In genomic region chr22:37526376-37526775, GRCh38 we compare ENCODE assay signal across 21 cellular contexts. TPM values are rescaled to one million over a fixed set of nuclear protein-coding genes. Genes with fewer than 3 reads are reported as not detected.
A peak's percentile ranks its signal among the peaks of the same experiment; 100 is the strongest.
DNase-seq lines count a peak whose midpoint lies in the region; ATAC-seq and TF ChIP-seq lines count a peak whose summit lies in the region.
"Had no signal": no experiment of that assay in that cellular context is flagged by ENCODE, and none has a peak within 500 bp of the region (broad histone marks: within the 10 kb centered on the region; RNA-seq: fewer than 3 reads in every experiment).

No MANE protein-coding gene starts in this region.

- no peak overlapping the region for H3K4me3 ChIP-seq in mammary epithelial cell (replicated peaks in 1 of 3; ENCODE audit: insufficient read depth in 1 of 3, low read depth in 2 of 3, low read length in 3 of 3)
- H3K4me3 ChIP-seq in aorta (ENCODE audit: low read length in 2 of 2): no peak overlapping the region
- H3K4me3 ChIP-seq: hepatocyte, mucosa of descending colon, tibial artery had no signal

- H2AFZ ChIP-seq in mammary epithelial cell (ENCODE audit: low read depth, low read length): peak overlapping the region; percentile 40
- H2AFZ ChIP-seq: hepatocyte had no signal

- no peak for TF ChIP-seq CTCF in mammary epithelial cell (conservative IDR thresholded peaks at IDR 0.05 in 1 of 2, IDR thresholded peaks at IDR 0.05 in 1 of 2; ENCODE audit: extremely low read depth in 1 of 2, insufficient read depth in 1 of 2, low read depth in 1 of 2, low read length in 2 of 2)

- H3K79me2 ChIP-seq in mammary epithelial cell (ENCODE audit: insufficient read depth, low read length): no peaks in the 10 kb centered on the region
- H3K79me2 ChIP-seq: hepatocyte had no signal

- no peaks in the 10 kb centered on the region for H3K27me3 ChIP-seq in mammary epithelial cell (ENCODE audit: insufficient read depth, low read length)
- no peaks in the 10 kb centered on the region for H3K27me3 ChIP-seq in aorta (ENCODE audit: control insufficient read depth in 1 of 2, insufficient read depth in 2 of 2, low read length in 1 of 2)
- H3K27me3 ChIP-seq: hepatocyte had no signal

- intact Hi-C loops in mammary epithelial cell (cut with micrococcal nuclease) (loop anchor here (1.0 to 5.0 kb wide), 2 partner anchors 8 to 36 kb away; partner anchors contain the start of gene CDC42EP1), aorta (cut with DNase I) (no loop called here)

- DNase-seq in A172 (ENCODE audit: low spot score) (peak; percentile 32), LHCN-M2 (ENCODE audit: low read depth) (peak; percentile 96), mammary epithelial cell (peak; percentile 99), myocyte (ENCODE audit: low read depth) (peak; percentile 82), NCI-H1694 treated with DMSO at 0.1 percent for 48 hours (lab: John Stamatoyannopoulos, UW) (no peak), pons (ENCODE audit: low spot score) (no peak), aorta (no peak)
- DNase-seq: activated CD4-positive, alpha-beta T cell treated with anti-CD3 and anti-CD28 coated beads for 1 hour; activated CD8-positive, alpha-beta memory T cell treated with anti-CD3 and anti-CD28 coated beads, Interleukin-2, amount 10 ng/mL, durations not matched to agents 7 days and 5 days; activated gamma-delta T cell; NCI-H1436 treated with DMSO at 0.1 percent for 48 hours; NCI-H345; occipital lobe; SIG-M5; small intestine; tibial artery had no signal

- H3K4me1 ChIP-seq in mammary epithelial cell (ENCODE audit: insufficient read depth, low read length): peaks cover 32% of the 10 kb centered on the region
- H3K4me1 ChIP-seq in aorta (ENCODE audit: control insufficient read depth in 1 of 2, insufficient read depth in 2 of 2, low read length in 2 of 2): no peaks in the 10 kb centered on the region

- in situ Hi-C loops in mammary epithelial cell (cut with MboI; ENCODE audit: low sequenced_read_pairs in 2 of 2): no loop called here

- no peaks in the 10 kb centered on the region for H3K36me3 ChIP-seq in mammary epithelial cell (ENCODE audit: insufficient read depth, low read length)
- H3K36me3 ChIP-seq in aorta (ENCODE audit: control insufficient read depth in 1 of 2, insufficient read depth in 2 of 2, low read length in 1 of 2): no peaks in the 10 kb centered on the region
- H3K36me3 ChIP-seq: tibial artery had no signal

- peak overlapping the region; percentile 63 for H3K4me2 ChIP-seq in mammary epithelial cell (ENCODE audit: insufficient read depth, low read depth, low read length)
- H3K4me2 ChIP-seq: hepatocyte had no signal

- no peaks in the 10 kb centered on the region for H4K20me1 ChIP-seq in mammary epithelial cell (ENCODE audit: insufficient read depth, low read length)

- H3K27ac ChIP-seq in mammary epithelial cell (ENCODE audit: insufficient read depth, low read depth, low read length) (peak overlapping the region; percentile 97), aorta (ENCODE audit: low read depth in 1 of 2, low read length in 2 of 2) (no peak overlapping the region)
- H3K27ac ChIP-seq: hepatocyte, tibial artery had no signal

- H3K9me3 ChIP-seq in mammary epithelial cell (replicated peaks; ENCODE audit: insufficient read depth, low read length): no peaks in the 10 kb centered on the region
- H3K9me3 ChIP-seq in aorta (ENCODE audit: control insufficient read depth, low read length): no peaks in the 10 kb centered on the region
- H3K9me3 ChIP-seq: mucosa of descending colon, tibial artery had no signal

- dilution Hi-C loops in mammary epithelial cell (cut with HindIII; ENCODE audit: low sequenced_read_pairs): no loop called here

- ATAC-seq in HG02798 (IDR thresholded peaks at IDR 0.05; ENCODE audit: poor library complexity, unreplicated experiment) (no peak), aorta (ENCODE audit: low FRiP score) (no peak)
- ATAC-seq: activated CD8-positive, alpha-beta memory T cell treated with anti-CD3 and anti-CD28 coated beads, Interleukin-2, amount 10 ng/mL, durations not matched to agents 7 days and 5 days; mucosa of descending colon had no signal

- 9% methylated on average over 4 of the region's 12 CpGs for WGBS in mammary epithelial cell (ENCODE audit: low coverage, missing lambda C conversion rate)
- WGBS in aorta, 2 donors: 72 to 76% methylated on average over 12 of the region's 12 CpGs

- no TSS peak for BruUV-seq in mammary epithelial cell (replicated peaks; lab: Mats Ljungman, UMichigan)

- H3K9ac ChIP-seq in mammary epithelial cell (ENCODE audit: insufficient read depth, low read length): peak overlapping the region; percentile 70

- CTCF ChIA-PET in mammary epithelial cell (lab: Charles Lee; ENCODE audit: low non-redundant PET): no interaction called here

RNA-seq across cellular contexts. Expression of gene CARD10, which starts 7.2 kb away (rescaled TPM):
- 20.4 and 41.0 TPM in 2 replicates for total RNA-seq in A172 (2014; rRNA removed; shearing (Covaris generic))
- total RNA-seq in LHCN-M2 (2014; rRNA removed) (22.4 and 23.0 TPM in 2 replicates), mammary epithelial cell (100 to 1,000 TPM in 1 of 2 donors, 10 to 100 TPM in 1; 62.0 to 152 TPM), myocyte (5.7 and 7.3 TPM in 2 replicates), aorta (10 to 100 TPM; 10.1 to 24.9 TPM)
- polyA plus RNA-seq in LHCN-M2 (2012): 10.6 TPM
- polyA plus RNA-seq in mammary epithelial cell (71.0 TPM), aorta (1 to 10 TPM; 2.2 to 8.8 TPM)
- polyA minus RNA-seq in mammary epithelial cell: 118 TPM
- 1.4 TPM for polyA plus RNA-seq in myocyte (2012)

RNA-seq across cellular contexts. Expression of gene CDC42EP1, which starts 33.9 kb away (rescaled TPM):
- 18.2 and 23.0 TPM in 2 replicates for total RNA-seq in A172 (2014; rRNA removed; shearing (Covaris generic))
- total RNA-seq in LHCN-M2 (2014; rRNA removed) (49.0 and 52.9 TPM in 2 replicates), mammary epithelial cell (10 to 100 TPM; 17.5 to 98.4 TPM), myocyte (76.4 and 76.6 TPM in 2 replicates), aorta (10 to 100 TPM; 69.1 to 76.3 TPM)
- polyA plus RNA-seq in LHCN-M2 (2012): 98.5 TPM
- polyA plus RNA-seq in mammary epithelial cell (12.7 TPM), aorta (10 to 100 TPM; 26.0 to 44.6 TPM)
- polyA minus RNA-seq in mammary epithelial cell: 32.2 TPM
- polyA plus RNA-seq in myocyte (2012): 168 TPM

RNA-seq across cellular contexts. Expression of gene MFNG, which starts 40.2 kb away (rescaled TPM):
- total RNA-seq in A172 (2014; rRNA removed; shearing (Covaris generic)): 0.86 and 0.95 TPM in 2 replicates
- total RNA-seq in LHCN-M2 (2014; rRNA removed) (0.17 and 1.3 TPM in 2 replicates), mammary epithelial cell (10 to 100 TPM in 1 of 2 donors, 1 to 10 TPM in 1; 3.5 to 48.9 TPM), myocyte (0.51 and 0.68 TPM in 2 replicates), aorta (10 to 100 TPM; 22.8 to 35.4 TPM)
- polyA plus RNA-seq in LHCN-M2 (2012): 0.24 TPM
- polyA plus RNA-seq in mammary epithelial cell (6.0 TPM), aorta (10 to 100 TPM in 1 of 2 donors, 1 to 10 TPM in 1; 6.7 to 12.0 TPM)
- polyA minus RNA-seq in mammary epithelial cell: not detected
- not detected for polyA plus RNA-seq in myocyte (2012)
- total RNA-seq: fibroblast of lung had no signal

RNA-seq across cellular contexts. Expression of gene LGALS2, which starts 53.5 kb away (rescaled TPM):
- total RNA-seq in A172 (2014; rRNA removed; shearing (Covaris generic)): not detected in 2 replicates
- total RNA-seq in LHCN-M2 (2014; rRNA removed) (not detected in 2 replicates), mammary epithelial cell (not detected), myocyte (not detected in 2 replicates), aorta (1 to 10 TPM in 1 of 2 donors, not detected in 1; 2.1 TPM)
- not detected for polyA plus RNA-seq in LHCN-M2 (2012)
- polyA plus RNA-seq in mammary epithelial cell (not detected), aorta (10 to 100 TPM in 1 of 2 donors, not detected in 1; 22.8 TPM)
- not detected for polyA minus RNA-seq in mammary epithelial cell
- polyA plus RNA-seq in myocyte (2012): not detected
- total RNA-seq: activated CD8-positive, alpha-beta memory T cell treated with anti-CD3 and anti-CD28 coated beads, Interleukin-2, amount 10 ng/mL, durations not matched to agents 7 days and 5 days; fibroblast of lung; left cardiac atrium; occipital lobe had no signal

Comparison
In these comparisons a context has a peak if more than half of its experiments do, and no peak if none do; other contexts are left out.
1. DNase-seq: peak in A172 (single experiment), LHCN-M2 (single experiment), mammary epithelial cell (single experiment) and myocyte (single experiment); none in NCI-H1694 treated with DMSO at 0.1 percent for 48 hours (single experiment), pons (single experiment) and aorta (0 of 2).